ENCODE assay signal across 28 cellular contexts in genomic region chr15:59434481-59434880, GRCh38. TPM values are rescaled to one million over a fixed set of nuclear protein-coding genes. Genes with fewer than 3 reads are reported as not detected.
"Had no signal": no experiment of that assay in that cellular context is flagged by ENCODE, and none has a peak within 500 bp of the region (broad histone marks: within the 10 kb centered on the region; RNA-seq: fewer than 3 reads in every experiment).

No MANE protein-coding gene starts in this region.

- H3K4me3 Mint-ChIP-seq: activated CD4-positive, alpha-beta memory T cell treated with anti-CD3 and anti-CD28 coated beads, Interleukin-2, amount 10 ng/mL, durations not matched to agents 7 days and 5 days; activated CD4-positive, alpha-beta T cell treated with anti-CD3 and anti-CD28 coated beads, Interleukin-2, amount 10 ng/mL, durations not matched to agents 7 days and 5 days; activated naive CD4-positive, alpha-beta T cell treated with anti-CD3 and anti-CD28 coated beads, Interleukin-2, amount 10 ng/mL, durations not matched to agents 7 days and 5 days; activated naive CD8-positive, alpha-beta T cell; activated T-cell treated with anti-CD3 and anti-CD28 coated beads, Interleukin-2, amount 50 U/mL, for 24 hours; activated T-cell treated with anti-CD3 and anti-CD28 coated beads, Interleukin-2, amount 50 U/mL, for 72 hours; central memory CD8-positive, alpha-beta T cell; effector memory CD8-positive, alpha-beta T cell had no signal

- H3K27me3 ChIP-seq: brain microvascular endothelial cell, gastroesophageal sphincter had no signal

- H3K27ac Mint-ChIP-seq: activated CD4-positive, alpha-beta memory T cell treated with anti-CD3 and anti-CD28 coated beads, Interleukin-2, amount 10 ng/mL, durations not matched to agents 7 days and 5 days; activated CD4-positive, alpha-beta T cell treated with anti-CD3 and anti-CD28 coated beads, Interleukin-2, amount 10 ng/mL, durations not matched to agents 7 days and 5 days; activated naive CD4-positive, alpha-beta T cell treated with anti-CD3 and anti-CD28 coated beads, Interleukin-2, amount 10 ng/mL, durations not matched to agents 7 days and 5 days; activated naive CD8-positive, alpha-beta T cell; activated T-cell treated with anti-CD3 and anti-CD28 coated beads, Interleukin-2, amount 50 U/mL, for 24 hours; activated T-cell treated with anti-CD3 and anti-CD28 coated beads, Interleukin-2, amount 50 U/mL, for 72 hours; effector memory CD8-positive, alpha-beta T cell had no signal

- ATAC-seq: activated T-cell treated with anti-CD3 and anti-CD28 coated beads, Interleukin-2, amount 50 U/mL, for 72 hours; effector memory CD8-positive, alpha-beta T cell; gastroesophageal sphincter had no signal

- H3K27ac ChIP-seq: brain microvascular endothelial cell, esophagus squamous epithelium, gastroesophageal sphincter had no signal

- H3K4me3 ChIP-seq: esophagus squamous epithelium, gastroesophageal sphincter had no signal

- DNase-seq: activated CD4-positive, alpha-beta memory T cell treated with anti-CD3 and anti-CD28 coated beads, Interleukin-2, amount 10 ng/mL, durations not matched to agents 7 days and 5 days; activated CD4-positive, alpha-beta T cell treated with anti-CD3 and anti-CD28 coated beads for 1 hour; activated CD4-positive, alpha-beta T cell treated with anti-CD3 and anti-CD28 coated beads for 4 hours; activated CD4-positive, alpha-beta T cell treated with anti-CD3 and anti-CD28 coated beads, Interleukin-2, amount 10 ng/mL, durations not matched to agents 7 days and 5 days; activated CD4-positive, alpha-beta T cell treated with anti-CD3 and anti-CD28 coated beads, Interleukin-2, amount 50 U/mL, for 4 hours; activated CD8-positive, alpha-beta memory T cell treated with anti-CD3 and anti-CD28 coated beads, Interleukin-2, amount 50 U/mL, for 48 hours; activated gamma-delta T cell; activated naive CD4-positive, alpha-beta T cell; activated naive CD4-positive, alpha-beta T cell treated with anti-CD3 and anti-CD28 coated beads, Interleukin-2, amount 10 ng/mL, durations not matched to agents 7 days and 5 days; activated T-cell treated with anti-CD3 and anti-CD28 coated beads for 4 hours; activated T-cell treated with anti-CD3 and anti-CD28 coated beads, Interleukin-2, amount 50 U/mL, for 24 hours; activated T-cell treated with anti-CD3 and anti-CD28 coated beads, Interleukin-2, amount 50 U/mL, for 72 hours; amygdala; aorta; brain microvascular endothelial cell; cortex of kidney; dermis blood vessel endothelial cell; effector CD4-positive, alpha-beta T cell; effector memory CD8-positive, alpha-beta T cell; erythroblast; esophagus squamous epithelium; foreskin melanocyte; head of caudate nucleus; hippocampal formation; T-helper 2 cell had no signal

- H3K36me3 Mint-ChIP-seq: activated naive CD4-positive, alpha-beta T cell treated with anti-CD3 and anti-CD28 coated beads, Interleukin-2, amount 10 ng/mL, durations not matched to agents 7 days and 5 days had no signal

- H3K9me3 Mint-ChIP-seq: activated T-cell treated with anti-CD3 and anti-CD28 coated beads, Interleukin-2, amount 50 U/mL, for 72 hours; central memory CD8-positive, alpha-beta T cell; effector memory CD8-positive, alpha-beta T cell had no signal

- H3K36me3 ChIP-seq: brain microvascular endothelial cell, esophagus squamous epithelium, gastroesophageal sphincter had no signal

- H3K9me3 ChIP-seq: esophagus squamous epithelium, gastroesophageal sphincter had no signal

RNA-seq across cellular contexts. Expression of gene FAM81A, which starts 3.5 kb away (rescaled TPM):
- total RNA-seq: dermis blood vessel endothelial cell had no signal
